Comparison of ENCODE assay signal across 11 cellular contexts in genomic region chr7:73769481-73770001, GRCh38. TPM values are rescaled to one million over a fixed set of nuclear protein-coding genes. Genes with fewer than 3 reads are reported as not detected.
DNase-seq lines count a peak whose midpoint lies in the region; ATAC-seq and TF ChIP-seq lines count a peak whose summit lies in the region.
"Had no signal": no experiment of that assay in that cellular context is flagged by ENCODE, and none has a peak within 500 bp of the region (broad histone marks: within the 10 kb centered on the region; RNA-seq: fewer than 3 reads in every experiment).

No MANE protein-coding gene starts in this region.

- no peak overlapping the region; the same call in 1 of the 2 replicates for H3K4ac ChIP-seq in H9 (ENCODE audit: low read depth, low read length)

- H3K4me1 Mint-ChIP-seq in H9: peaks cover 12 to 26% of the 10 kb centered on the region in 2 experiments
- H3K4me1 Mint-ChIP-seq in CD8-positive, alpha-beta memory T cell: peaks cover 0 to 15% (median 2%) of the 10 kb centered on the region in 3 donors

- peak overlapping the region; percentile 87 for H4K91ac ChIP-seq in H9 (ENCODE audit: insufficient read length, low read depth, low read length)

- H3K14ac ChIP-seq in H9 (ENCODE audit: insufficient read depth, low read length): peak overlapping the region; percentile 88

- H3K27ac ChIP-seq in H9 (ENCODE audit: insufficient read length, low read depth, low read length) (no peak overlapping the region), Panc1 (ENCODE audit: low read length) (no peak overlapping the region), iPS-18a (ENCODE audit: low read length) (no peak overlapping the region)
- H3K27ac ChIP-seq in CD8-positive, alpha-beta memory T cell (ENCODE audit: low read depth, low read length): no peak overlapping the region

- no peak overlapping the region for H2AK5ac ChIP-seq in H9 (ENCODE audit: insufficient read length, low read length)

- WGBS in H9 (ENCODE audit: extremely low coverage, insufficient read length, low lambda C conversion rate): no CpG with 5 or more reads among the region's 49 CpGs

- H3K4me3 Mint-ChIP-seq in H9: peak overlapping the region; percentile 79 to 84
- no peak overlapping the region for H3K4me3 Mint-ChIP-seq in CD8-positive, alpha-beta memory T cell

- no peak overlapping the region; a peak in 1 of 7 replicates for H3K27ac Mint-ChIP-seq in H9
- no peak overlapping the region for H3K27ac Mint-ChIP-seq in CD8-positive, alpha-beta memory T cell

- H2BK12ac ChIP-seq in H9 (ENCODE audit: insufficient read length, low read depth, low read length): no peak overlapping the region

- ATAC-seq in Panc1 (no peak; the same call in none of the 2 replicates), SK-N-SH treated with all-trans-retinoic acid at 6 μM for 48 hours (no peak)

- no peaks in the 10 kb centered on the region for H3K79me1 ChIP-seq in H9 (ENCODE audit: insufficient read depth, low read depth, low read length, poor library complexity, severe bottlenecking)

- H3K9me3 ChIP-seq in H9 (ENCODE audit: control insufficient read depth, low read depth, low read length) (no peaks in the 10 kb centered on the region), Panc1 (ENCODE audit: control insufficient read depth, insufficient read depth, low read depth, low read length) (no peaks in the 10 kb centered on the region), iPS-18a (ENCODE audit: control insufficient read depth, low read depth, low read length) (no peaks in the 10 kb centered on the region)
- H3K9me3 ChIP-seq in CD8-positive, alpha-beta memory T cell (ENCODE audit: low read length): no peaks in the 10 kb centered on the region

- peaks cover 0 to 10% (median 4%) of the 10 kb centered on the region in 3 experiments; a peak in 3 of 7 replicates for H3K36me3 Mint-ChIP-seq in H9 (ENCODE audit: insufficient read depth in 1 of 3, low read depth in 3 of 3)
- no peaks in the 10 kb centered on the region for H3K36me3 Mint-ChIP-seq in CD8-positive, alpha-beta memory T cell

- peak overlapping the region; percentile 63 for H3K18ac ChIP-seq in H9 (ENCODE audit: insufficient read length, low read depth, low read length)

- no peak overlapping the region for H2BK120ac ChIP-seq in H9 (ENCODE audit: low read depth, low read length, poor library complexity, severe bottlenecking)

- POLR2A ChIA-PET in Panc1 (lab: Charles Lee): interaction anchor here (0.6 kb wide), 1 partner anchor 21 kb away, joined by 4 read pairs; no protein-coding TSS in a partner anchor
- POLR2A ChIA-PET in CD8-positive, alpha-beta memory T cell (lab: Charles Lee): no interaction called here

- H3T11ph ChIP-seq in H9 (ENCODE audit: low read length): no peak overlapping the region

- H3K9ac ChIP-seq in H9 (ENCODE audit: extremely low read depth, insufficient read length, low read length) (no peak overlapping the region), iPS-18a (ENCODE audit: low read length) (peak overlapping the region; percentile 4)

- BruUV-seq in Panc1 (replicated peaks; lab: Mats Ljungman, UMichigan): no TSS peak

- H3K4me3 ChIP-seq in Panc1 (ENCODE audit: low read depth in 2 of 2, low read length in 2 of 2): peak overlapping the region; percentile 54 to 73
- H3K4me3 ChIP-seq in iPS-18a (ENCODE audit: low read length): peak overlapping the region; percentile 67
- peak overlapping the region; percentile 12 for H3K4me3 ChIP-seq in retinal pigment epithelial cell (ENCODE audit: low read length)
- no peak overlapping the region for H3K4me3 ChIP-seq in CD8-positive, alpha-beta memory T cell (ENCODE audit: low read length)

- H2BK5ac ChIP-seq in H9 (ENCODE audit: insufficient read length, low read length): no peak overlapping the region

- H3K4me2 ChIP-seq in H9 (ENCODE audit: insufficient read depth, insufficient read length, low read length): peak overlapping the region; percentile 73

- no peak overlapping the region for H2BK15ac ChIP-seq in H9 (ENCODE audit: low read depth, low read length)

- H3K4me1 ChIP-seq in H9 (ENCODE audit: insufficient read depth, low read length) (no peaks in the 10 kb centered on the region), Panc1 (ENCODE audit: control insufficient read depth, insufficient read depth, low read length) (no peaks in the 10 kb centered on the region), iPS-18a (ENCODE audit: control insufficient read depth, low read depth, low read length) (no peaks in the 10 kb centered on the region)
- H3K4me1 ChIP-seq in CD8-positive, alpha-beta memory T cell (ENCODE audit: insufficient read depth, low read length): no peaks in the 10 kb centered on the region

- H2AFZ ChIP-seq in H9 (ENCODE audit: low read length): no peak overlapping the region

- H3K23ac ChIP-seq in H9 (ENCODE audit: insufficient read length, low read depth, low read length): no peak overlapping the region

- TF ChIP-seq CTCF in H9 (conservative IDR thresholded peaks at IDR 0.05) (no peak), Panc1 (IDR thresholded peaks at IDR 0.05) (no peak), retinal pigment epithelial cell (conservative IDR thresholded peaks at IDR 0.05; ENCODE audit: low read depth, low read length) (no peak)

- no peaks in the 10 kb centered on the region for H3K79me2 ChIP-seq in H9 (ENCODE audit: insufficient read depth, low read length)

- peaks cover 3% of the 10 kb centered on the region for H4K20me1 ChIP-seq in H9 (ENCODE audit: control insufficient read depth, insufficient read depth, insufficient read length)

- H4K8ac ChIP-seq in H9 (replicated peaks; ENCODE audit: insufficient read length, low read depth, low read length): no peak overlapping the region

- no peak overlapping the region for H2BK20ac ChIP-seq in H9 (ENCODE audit: low read depth, low read length, poor library complexity, severe bottlenecking)

- in situ Hi-C loops in Panc1 (cut with HindIII; ENCODE audit: low pct_unique_long_range_greater_than_20kb, low sequenced_read_pairs): no loop called here

- H3K36me3 ChIP-seq in Panc1 (ENCODE audit: control insufficient read depth, insufficient read depth, low read length): no peaks in the 10 kb centered on the region
- H3K36me3 ChIP-seq in iPS-18a (ENCODE audit: control insufficient read depth, low read depth, low read length): no peaks in the 10 kb centered on the region
- H3K36me3 ChIP-seq in CD8-positive, alpha-beta memory T cell (ENCODE audit: insufficient read depth, low read length): no peaks in the 10 kb centered on the region

- CTCF ChIA-PET in Panc1 (lab: Charles Lee): interaction anchor here (0.7 kb wide), 1 partner anchor 265 kb away, joined by 3 read pairs; no protein-coding TSS in a partner anchor
- CTCF ChIA-PET in CD8-positive, alpha-beta memory T cell (lab: Charles Lee): no interaction called here

- no peak overlapping the region for H3K56ac ChIP-seq in H9 (ENCODE audit: insufficient read length, low read depth, low read length)

- H3K23me2 ChIP-seq in H9 (ENCODE audit: insufficient read length, low read depth, low read length, poor library complexity, severe bottlenecking): peaks cover 19% of the 10 kb centered on the region

- H3K27me3 ChIP-seq in H9 (ENCODE audit: insufficient read depth, low read length): peaks cover 2% of the 10 kb centered on the region; the same call in 1 of the 2 replicates
- H3K27me3 ChIP-seq in Panc1 (ENCODE audit: control insufficient read depth, insufficient read depth, low read length): no peaks in the 10 kb centered on the region
- H3K27me3 ChIP-seq in iPS-18a (ENCODE audit: control insufficient read depth, insufficient read depth, low read length): no peaks in the 10 kb centered on the region
- no peaks in the 10 kb centered on the region for H3K27me3 ChIP-seq in CD8-positive, alpha-beta memory T cell (ENCODE audit: insufficient read depth, low read length, poor library complexity, severe bottlenecking)

- peak; percentile 57 for DNase-seq in H9
- DNase-seq in Panc1 (ENCODE audit: low read depth, low spot score): no peak
- DNase-seq in retinal pigment epithelial cell (ENCODE audit: low read depth): no peak
- DNase-seq in CD8-positive, alpha-beta memory T cell: no peak
- DNase-seq in central memory CD4-positive, alpha-beta T cell: no peak
- no peak for DNase-seq in A172 (ENCODE audit: low spot score)
- DNase-seq: cortex of kidney had no signal

- H4K5ac ChIP-seq in H9 (ENCODE audit: insufficient read length, low read depth, low read length): peak overlapping the region; percentile 0

- peaks cover 8% of the 10 kb centered on the region for H3K27me3 Mint-ChIP-seq in H9 (ENCODE audit: low read depth)
- peaks cover 32 to 50% of the 10 kb centered on the region in 2 donors for H3K27me3 Mint-ChIP-seq in CD8-positive, alpha-beta memory T cell

- intact Hi-C loops in Panc1 (cut with micrococcal nuclease; ENCODE audit: unreplicated experiment): no loop called here

- H3K9me3 Mint-ChIP-seq in H9: no peaks in the 10 kb centered on the region
- no peaks in the 10 kb centered on the region for H3K9me3 Mint-ChIP-seq in CD8-positive, alpha-beta memory T cell

TF ChIP-seq in SK-N-SH treated with all-trans-retinoic acid at 6 μM for 48 hours, 23 proteins besides CTCF, POLR2A, EP300 and RAD21 (continues in another document):
- TF ChIP-seq CREB5 (CRISPR knock-in tag; IDR thresholded peaks at IDR 0.05; ENCODE audit: low read depth) (no peak), TCF4 (CRISPR knock-in tag; IDR thresholded peaks at IDR 0.05; ENCODE audit: borderline replicate concordance) (no peak)

RNA-seq across cellular contexts. Expression of gene CLDN3, which starts 0.5 kb away (rescaled TPM):
- total RNA-seq in H9 (2021) (16.5 and 16.9 TPM in 2 replicates), Panc1 (2021; ENCODE audit: unreplicated experiment) (16.8 TPM)
- polyA plus RNA-seq in Panc1 (2012; ENCODE audit: insufficient read length): 66.8 TPM
- total RNA-seq in CD8-positive, alpha-beta memory T cell: not detected
- not detected for polyA plus RNA-seq in CD8-positive, alpha-beta memory T cell
- total RNA-seq in A172 (2014; rRNA removed; shearing (Covaris generic)): not detected in 2 replicates
- total RNA-seq: HT1080; T-helper 2 cell treated with Interferon-gamma antibody and Interleukin-4, amounts not matched to agents 100 ng/mL and 5 ng/mL, for 36 hours had no signal

RNA-seq across cellular contexts. Expression of gene ABHD11, which starts 30.9 kb away (rescaled TPM):
- total RNA-seq in H9 (2021) (29.4 and 34.4 TPM in 2 replicates), Panc1 (2021; ENCODE audit: unreplicated experiment) (54.2 TPM)
- polyA plus RNA-seq in Panc1 (2012; ENCODE audit: insufficient read length): 53.1 TPM
- total RNA-seq in CD8-positive, alpha-beta memory T cell: 10 to 100 TPM; 23.2 to 26.5 TPM
- 13.1 TPM for polyA plus RNA-seq in CD8-positive, alpha-beta memory T cell
- total RNA-seq in A172 (2014; rRNA removed; shearing (Covaris generic)): 35.9 and 46.9 TPM in 2 replicates

RNA-seq across cellular contexts. Expression of gene STX1A, which starts 50.1 kb away (rescaled TPM):
- total RNA-seq in H9 (2021) (9.3 and 10.1 TPM in 2 replicates), Panc1 (2021; ENCODE audit: unreplicated experiment) (80.9 TPM)
- 75.5 TPM for polyA plus RNA-seq in Panc1 (2012; ENCODE audit: insufficient read length)
- total RNA-seq in CD8-positive, alpha-beta memory T cell: 10 to 100 TPM; 18.4 to 18.8 TPM
- 1.5 TPM for polyA plus RNA-seq in CD8-positive, alpha-beta memory T cell
- total RNA-seq in A172 (2014; rRNA removed; shearing (Covaris generic)): 18.6 and 30.2 TPM in 2 replicates

Comparison
In these comparisons a context has a peak if more than half of its experiments do, and no peak if none do; other contexts are left out.
1. H3K4me3 Mint-ChIP-seq: peak in H9 (2 of 2); none in CD8-positive, alpha-beta memory T cell (0 of 7).
2. RNA of gene CLDN3, which starts 0.5 kb away (total RNA-seq): 16.8 TPM in Panc1 (single experiment) and 16.5 to 16.9 TPM in H9; not detected in CD8-positive, alpha-beta memory T cell and not detected in A172; every median in the first group is over 10 times any median in the second.